ENCODE assay signal across 29 cellular contexts in genomic region chr11:126896025-126896424, GRCh38.
"Had no signal": no experiment of that assay in that cellular context is flagged by ENCODE, and none has a peak within 500 bp of the region (broad histone marks: within the 10 kb centered on the region; RNA-seq: fewer than 3 reads in every experiment).

No MANE protein-coding gene starts in this region.

- H3K4me1 ChIP-seq: colonic mucosa, esophagus squamous epithelium, foreskin keratinocyte, gastrocnemius medialis had no signal

- DNase-seq: colonic mucosa; cortex of kidney; dermis blood vessel endothelial cell; dorsolateral prefrontal cortex; effector CD4-positive, alpha-beta T cell; effector CD8-positive, alpha-beta T cell; effector memory CD4-positive, alpha-beta T cell; effector memory CD8-positive, alpha-beta T cell; endodermal cell; erythroblast; esophagus squamous epithelium; foreskin fibroblast; foreskin keratinocyte; foreskin melanocyte; gastrocnemius medialis; glutamatergic neuron; head of caudate nucleus; heart left ventricle; heart right ventricle had no signal

- H3K27ac ChIP-seq: colonic mucosa, coronary artery, dorsolateral prefrontal cortex, epithelial cell of prostate, esophagus muscularis mucosa, esophagus squamous epithelium, foreskin keratinocyte, gastrocnemius medialis, gastroesophageal sphincter, heart left ventricle, heart right ventricle had no signal

- H3K4me3 Mint-ChIP-seq: dendritic cell treated with granulocyte-macrophage colony-stimulating factor and Interleukin-4, amounts not matched to agents 40 ng/mL and 50 ng/mL, for 4 days; effector memory CD8-positive, alpha-beta T cell; endodermal cell had no signal

- H3K27me3 ChIP-seq: colonic mucosa, dorsolateral prefrontal cortex, esophagus squamous epithelium, foreskin keratinocyte, gastrocnemius medialis, heart left ventricle had no signal

- H3K4me3 ChIP-seq: colonic mucosa, coronary artery, dorsolateral prefrontal cortex, esophagus muscularis mucosa, esophagus squamous epithelium, gastrocnemius medialis, gastroesophageal sphincter, heart left ventricle, heart right ventricle had no signal

- ATAC-seq: effector memory CD8-positive, alpha-beta T cell; esophagus mucosa; foreskin keratinocyte; gastrocnemius medialis; gastroesophageal sphincter; heart left ventricle; heart right ventricle had no signal

- H3K36me3 ChIP-seq: colonic mucosa, esophagus muscularis mucosa, esophagus squamous epithelium, gastrocnemius medialis, gastroesophageal sphincter, heart left ventricle, heart right ventricle had no signal

- H3K9me3 ChIP-seq: colonic mucosa, gastrocnemius medialis had no signal

- H3K27me3 Mint-ChIP-seq: dendritic cell treated with granulocyte-macrophage colony-stimulating factor and Interleukin-4, amounts not matched to agents 40 ng/mL and 50 ng/mL, for 4 days had no signal

- H3K27ac Mint-ChIP-seq: dendritic cell treated with granulocyte-macrophage colony-stimulating factor and Interleukin-4, amounts not matched to agents 40 ng/mL and 50 ng/mL, for 4 days; effector memory CD8-positive, alpha-beta T cell; endodermal cell had no signal

- FAIRE-seq: colon, endometrium, endothelial cell of umbilical vein, frontal cortex had no signal
